Comparison of ENCODE assay signal across 6 cellular contexts in the genomic region with DNA sequence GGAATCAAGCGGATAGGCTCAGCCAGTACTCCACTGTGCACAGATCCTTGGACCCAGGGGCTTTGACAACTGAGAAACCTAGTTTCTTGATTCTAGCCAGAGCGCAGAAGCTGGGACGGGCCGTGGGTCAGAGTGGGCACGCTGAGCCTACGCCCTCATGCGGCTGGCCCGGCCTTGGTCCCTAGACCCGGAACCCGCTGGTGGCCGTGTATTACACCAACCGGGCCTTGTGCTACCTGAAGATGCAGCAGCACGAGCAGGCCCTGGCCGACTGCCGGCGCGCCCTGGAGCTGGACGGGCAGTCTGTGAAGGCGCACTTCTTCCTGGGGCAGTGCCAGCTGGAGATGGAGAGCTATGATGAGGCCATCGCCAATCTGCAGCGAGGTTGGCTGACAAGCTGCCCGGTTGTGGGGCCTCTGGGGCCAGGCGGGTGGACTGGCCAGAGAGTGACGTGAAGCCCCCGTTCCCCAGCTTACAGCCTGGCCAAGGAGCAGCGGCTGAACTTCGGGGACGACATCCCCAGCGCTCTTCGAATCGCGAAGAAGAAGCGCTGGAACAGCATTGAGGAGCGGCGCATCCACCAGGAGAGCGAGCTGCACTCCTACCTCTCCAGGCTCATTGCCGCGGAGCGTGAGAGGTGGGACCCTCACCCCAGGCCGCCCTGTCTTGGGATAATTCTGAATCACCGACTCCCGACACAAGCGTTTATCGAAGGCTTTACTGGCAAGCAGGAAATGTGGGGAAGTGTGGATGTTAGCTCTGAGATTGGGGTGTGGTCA. TPM values are rescaled to one million over a fixed set of nuclear protein-coding genes. Genes with fewer than 3 reads are reported as not detected.
DNase-seq lines count a peak whose midpoint lies in the region; ATAC-seq, FAIRE-seq and TF ChIP-seq lines count a peak whose summit lies in the region.

No MANE protein-coding gene starts in this region.

- CTCF ChIA-PET in K562 (lab: Yijun Ruan, JAX; ENCODE audit: low intra/inter-chr PET ratio), result no interaction called here

- peak in 1 of 2 experiments; percentile 20; a peak in 1 of 4 replicates for TF ChIP-seq RAD21 in K562 (CRISPR knock-in tag; conservative IDR thresholded peaks at IDR 0.05 in 1 of 2, IDR thresholded peaks at IDR 0.05 in 1 of 2)

- TF ChIP-seq CTCF in K562 (IDR thresholded peaks at IDR 0.05 in 2 of 3, conservative IDR thresholded peaks at IDR 0.05 in 1 of 3; ENCODE audit: insufficient read depth in 2 of 3, low read depth in 1 of 3, low read length in 3 of 3) (peak in 2 of 3 experiments; percentile 36; a peak in 5 of 6 replicates), natural killer cell (IDR thresholded peaks at IDR 0.05) (no peak)

- peak overlapping the region in 1 of 2 donors; percentile 67 for H3K27ac Mint-ChIP-seq in natural killer cell

- DNase-seq in HT-29 (ENCODE audit: low spot score) (peak; percentile 69), K562 (ENCODE audit: extremely low read depth in 1 of 4, low spot score in 3 of 4) (peak in 1 of 4 experiments; percentile 65), natural killer cell (no peak), NCI-H1436 (lab: John Stamatoyannopoulos, UW) (no peak), GM19238 (ENCODE audit: insufficient read length, low spot score) (no peak)

- H3K27ac ChIP-seq in ACC112 (ENCODE audit: low read depth, low read length) (peak overlapping the region; percentile 76), K562 (ENCODE audit: extremely low read depth, low read depth, low read length) (peak overlapping the region; percentile 89)

- H3K79me2 ChIP-seq in ACC112 (ENCODE audit: control insufficient read depth, insufficient read depth, low read length, unreplicated experiment), result peaks cover 42% of the 10 kb centered on the region
- peaks cover 41% of the 10 kb centered on the region for H3K79me2 ChIP-seq in K562 (ENCODE audit: control insufficient read depth, insufficient read depth, low read length)

- peaks cover 25% of the 10 kb centered on the region; the same call in 1 of the 2 replicates for H3K36me3 ChIP-seq in ACC112 (ENCODE audit: insufficient read depth, low read length)
- peaks cover 48% of the 10 kb centered on the region for H3K36me3 ChIP-seq in K562 (ENCODE audit: control insufficient read depth, insufficient read depth, low read length)

- no peaks in the 10 kb centered on the region for H3K36me3 Mint-ChIP-seq in natural killer cell

- H3K9me3 Mint-ChIP-seq in natural killer cell, result no peaks in the 10 kb centered on the region

- H3K4me3 ChIP-seq in ACC112 (ENCODE audit: low read depth, low read length) (peak overlapping the region; percentile 92), K562 (peak overlapping the region; percentile 98)

- peak overlapping the region; percentile 83 to 98 for H3K9ac ChIP-seq in K562 (ENCODE audit: insufficient read depth in 1 of 2, low read depth in 2 of 2, low read length in 2 of 2)

- peaks cover 11% of the 10 kb centered on the region for H3K9me1 ChIP-seq in K562 (ENCODE audit: control insufficient read depth, insufficient read depth, low read length)

- peaks cover 24% of the 10 kb centered on the region for H3K4me1 ChIP-seq in ACC112 (ENCODE audit: control insufficient read depth, insufficient read depth, low read length, unreplicated experiment)
- H3K4me1 ChIP-seq in K562 (replicated peaks in 1 of 2; ENCODE audit: control insufficient read depth in 2 of 2, insufficient read depth in 2 of 2, low read length in 2 of 2), result peaks cover 33 to 98% of the 10 kb centered on the region in 2 experiments

- BruUV-seq in K562 (replicated peaks; lab: Mats Ljungman, UMichigan), result TSS peak; percentile 82

- no peaks in the 10 kb centered on the region for H3K9me3 ChIP-seq in K562 (replicated peaks; ENCODE audit: control insufficient read depth, insufficient read depth, low read depth, low read length)

- H3K4me3 Mint-ChIP-seq in natural killer cell, result peak overlapping the region; percentile 67

- H3K4me1 Mint-ChIP-seq in natural killer cell, result peaks cover 0 to 33% of the 10 kb centered on the region in 2 donors

- peaks cover 21% of the 10 kb centered on the region for H4K20me1 ChIP-seq in K562 (replicated peaks; ENCODE audit: control insufficient read depth, insufficient read depth, low read length)

- ATAC-seq in K562 (peak; percentile 13), natural killer cell (no peak)

- TF ChIP-seq POLR2A in K562 (conservative IDR thresholded peaks at IDR 0.05), result peak; percentile 29

- H2AFZ ChIP-seq in ACC112 (ENCODE audit: low read length, unreplicated experiment) (peak overlapping the region; percentile 29), K562 (ENCODE audit: low read depth, low read length) (no peak overlapping the region)

- intact Hi-C loops in K562 (cut with micrococcal nuclease), result loop anchor here (5.0 kb wide), 1 partner anchor 284 kb away; a partner anchor contains a TSS
- intact Hi-C loops in natural killer cell (cut with micrococcal nuclease), result no loop called here

- H3K27me3 Mint-ChIP-seq in natural killer cell (ENCODE audit: low read depth in 2 of 2), result no peaks in the 10 kb centered on the region

- WGBS in K562 (ENCODE audit: insufficient coverage, low coverage, missing lambda C conversion rate), result 3% methylated on average over 34 of the region's 44 CpGs

- in situ Hi-C loops in K562 (cut with MboI), result no loop called here

- H3K4me2 ChIP-seq in K562 (ENCODE audit: insufficient read depth, low read length), result peak overlapping the region; percentile 75

- peak; percentile 54 for FAIRE-seq in K562 (lab: Jason Lieb, UNC)

- POLR2A ChIA-PET in K562 (lab: Yijun Ruan, JAX), result interaction anchor here (0.5 to 1.8 kb wide), 14 partner anchors 9 to 1118 kb away, joined by 3 to 10 read pairs (median 3); a partner anchor contains a TSS

- TF ChIP-seq EP300 in K562 (IDR thresholded peaks at IDR 0.05; ENCODE audit: low read length), result no peak

- H3K27me3 ChIP-seq in ACC112 (ENCODE audit: insufficient read depth, low read length) (no peaks in the 10 kb centered on the region), K562 (ENCODE audit: control insufficient read depth in 2 of 2, insufficient read depth in 2 of 2, low read length in 2 of 2) (no peaks in the 10 kb centered on the region)

RNA-seq across cellular contexts. Expression of a gene that starts 0.9 kb away (rescaled TPM):
- total RNA-seq in HT-29 (2014; rRNA removed; shearing (Covaris generic)), result 258 and 295 TPM in 2 replicates
- 38.7 and 156 TPM in 2 replicates for total RNA-seq in K562 (2011; cell fraction: chromatin; rRNA removed; ENCODE audit: low replicate concordance)
- total RNA-seq in K562 (2011; cell fraction: nucleolus; rRNA removed), result 192 and 203 TPM in 2 replicates
- 62.0 and 88.9 TPM in 2 replicates for total RNA-seq in K562 (2011; cell fraction: nucleoplasm; rRNA removed)
- total RNA-seq in K562 (2014; rRNA removed) (251 and 276 TPM in 2 replicates), K562 (2014; rRNA removed; fragmentation: Illumina TruSeq; extraction: Trizol) (65.4 and 88.2 TPM in 2 replicates), K562 (2015; rRNA removed; fragmentation: Illumina TruSeq; extraction: Trizol) (147 and 168 TPM in 2 replicates), K562 (2021) (191 and 213 TPM in 2 replicates), natural killer cell (10 to 100 TPM; 89.5 to 95.4 (median 93.5) TPM)
- polyA plus RNA-seq in K562 (2011; rRNA removed) (114 TPM in 2 replicates), K562 (2014; fragmentation: Illumina TruSeq; extraction: Trizol) (152 and 188 TPM in 2 replicates), K562 (2014; fragmentation: Nextera tagmentation; extraction: Ambion mirVana) (10 to 100 TPM; 10.6 to 27.7 TPM), K562 (2014; rRNA removed) (193 and 200 TPM in 2 replicates)
- polyA plus RNA-seq in K562 (2011; cell fraction: cytosol; rRNA removed), result 94.5 and 181 TPM in 2 replicates
- 195 and 305 TPM in 2 replicates for polyA plus RNA-seq in K562 (2011; cell fraction: nucleus; rRNA removed)
- polyA plus RNA-seq in K562 (2012), result 87.2 and 101 TPM in 2 replicates
- 22.1 and 33.0 TPM in 2 replicates for polyA minus RNA-seq in K562 (2011; rRNA and poly(A)+ RNA removed)
- polyA minus RNA-seq in K562 (2011; cell fraction: cytosol; rRNA and poly(A)+ RNA removed), result 41.4 and 45.7 TPM in 2 replicates
- 57.6 and 61.8 TPM in 2 replicates for polyA minus RNA-seq in K562 (2011; cell fraction: nucleus; rRNA and poly(A)+ RNA removed)

RNA-seq across cellular contexts. Expression of a gene that starts 3.0 kb away (rescaled TPM):
- 154 and 176 TPM in 2 replicates for total RNA-seq in HT-29 (2014; rRNA removed; shearing (Covaris generic))
- 18.2 and 82.3 TPM in 2 replicates for total RNA-seq in K562 (2011; cell fraction: chromatin; rRNA removed; ENCODE audit: low replicate concordance)
- total RNA-seq in K562 (2011; cell fraction: nucleolus; rRNA removed), result 114 and 120 TPM in 2 replicates
- 55.7 and 56.0 TPM in 2 replicates for total RNA-seq in K562 (2011; cell fraction: nucleoplasm; rRNA removed)
- total RNA-seq in K562 (2014; rRNA removed) (48.3 and 63.8 TPM in 2 replicates), K562 (2014; rRNA removed; fragmentation: Illumina TruSeq; extraction: Trizol) (9.6 and 15.8 TPM in 2 replicates), K562 (2015; rRNA removed; fragmentation: Illumina TruSeq; extraction: Trizol) (28.3 and 29.3 TPM in 2 replicates), K562 (2021) (50.6 and 56.6 TPM in 2 replicates), natural killer cell (10 to 100 TPM; 29.5 to 32.6 (median 31.5) TPM)
- polyA plus RNA-seq in K562 (2011; rRNA removed) (22.2 and 33.4 TPM in 2 replicates), K562 (2014; fragmentation: Illumina TruSeq; extraction: Trizol) (43.3 and 47.9 TPM in 2 replicates), K562 (2014; fragmentation: Nextera tagmentation; extraction: Ambion mirVana) (1 to 10 TPM; 1.2 to 2.3 TPM), K562 (2014; rRNA removed) (46.6 and 48.7 TPM in 2 replicates)
- 35.0 and 78.3 TPM in 2 replicates for polyA plus RNA-seq in K562 (2011; cell fraction: cytosol; rRNA removed)
- polyA plus RNA-seq in K562 (2011; cell fraction: nucleus; rRNA removed), result 96.4 and 165 TPM in 2 replicates
- polyA plus RNA-seq in K562 (2012), result 52.6 and 67.7 TPM in 2 replicates
- polyA minus RNA-seq in K562 (2011; rRNA and poly(A)+ RNA removed), result 5.2 and 7.4 TPM in 2 replicates
- 16.1 and 16.5 TPM in 2 replicates for polyA minus RNA-seq in K562 (2011; cell fraction: cytosol; rRNA and poly(A)+ RNA removed)
- polyA minus RNA-seq in K562 (2011; cell fraction: nucleus; rRNA and poly(A)+ RNA removed), result 65.4 and 66.1 TPM in 2 replicates

RNA-seq across cellular contexts. Expression of a gene that starts 5.7 kb away (rescaled TPM):
- 7.8 and 8.2 TPM in 2 replicates for total RNA-seq in HT-29 (2014; rRNA removed; shearing (Covaris generic))
- total RNA-seq in K562 (2011; cell fraction: chromatin; rRNA removed; ENCODE audit: low replicate concordance), result 4.0 and 18.2 TPM in 2 replicates
- total RNA-seq in K562 (2011; cell fraction: nucleolus; rRNA removed), result 16.8 and 19.9 TPM in 2 replicates
- 6.3 and 7.2 TPM in 2 replicates for total RNA-seq in K562 (2011; cell fraction: nucleoplasm; rRNA removed)
- total RNA-seq in K562 (2014; rRNA removed) (2.7 and 3.9 TPM in 2 replicates), K562 (2014; rRNA removed; fragmentation: Illumina TruSeq; extraction: Trizol) (0.11 TPM in 1 of 2 replicates, not detected in the other), K562 (2015; rRNA removed; fragmentation: Illumina TruSeq; extraction: Trizol) (0.79 and 0.94 TPM in 2 replicates), K562 (2021) (3.6 and 4.0 TPM in 2 replicates), natural killer cell (1 to 10 TPM; 2.9 to 4.2 (median 4.2) TPM)
- polyA plus RNA-seq in K562 (2011; rRNA removed) (1.7 and 3.5 TPM in 2 replicates), K562 (2014; fragmentation: Illumina TruSeq; extraction: Trizol) (0.55 and 1.1 TPM in 2 replicates), K562 (2014; fragmentation: Nextera tagmentation; extraction: Ambion mirVana) (under 1 TPM in 1 of 2 experiments, not detected in 1; 0.03 TPM), K562 (2014; rRNA removed) (3.4 and 5.6 TPM in 2 replicates)
- 2.9 and 8.6 TPM in 2 replicates for polyA plus RNA-seq in K562 (2011; cell fraction: cytosol; rRNA removed)
- polyA plus RNA-seq in K562 (2011; cell fraction: nucleus; rRNA removed), result 36.3 and 53.0 TPM in 2 replicates
- polyA plus RNA-seq in K562 (2012), result 2.4 and 6.7 TPM in 2 replicates
- 0.15 and 0.39 TPM in 2 replicates for polyA minus RNA-seq in K562 (2011; rRNA and poly(A)+ RNA removed)
- polyA minus RNA-seq in K562 (2011; cell fraction: cytosol; rRNA and poly(A)+ RNA removed), result 1.2 TPM in 1 of 2 replicates, not detected in the other
- 3.2 and 5.4 TPM in 2 replicates for polyA minus RNA-seq in K562 (2011; cell fraction: nucleus; rRNA and poly(A)+ RNA removed)

RNA-seq across cellular contexts. Expression of a gene that starts 9.0 kb away (rescaled TPM):
- 5.9 and 6.2 TPM in 2 replicates for total RNA-seq in HT-29 (2014; rRNA removed; shearing (Covaris generic))
- total RNA-seq in K562 (2011; cell fraction: chromatin; rRNA removed; ENCODE audit: low replicate concordance), result 7.7 and 42.2 TPM in 2 replicates
- 40.7 and 45.1 TPM in 2 replicates for total RNA-seq in K562 (2011; cell fraction: nucleolus; rRNA removed)
- total RNA-seq in K562 (2011; cell fraction: nucleoplasm; rRNA removed), result 14.7 and 16.8 TPM in 2 replicates
- 4.8 and 5.3 TPM in 2 replicates for total RNA-seq in K562 (2014; rRNA removed)
- total RNA-seq in K562 (2014; rRNA removed; fragmentation: Illumina TruSeq; extraction: Trizol), result 0.70 and 1.2 TPM in 2 replicates
- total RNA-seq in K562 (2015; rRNA removed; fragmentation: Illumina TruSeq; extraction: Trizol), result 3.4 and 5.1 TPM in 2 replicates
- total RNA-seq in K562 (2021), result 23.3 and 25.4 TPM in 2 replicates
- 3.3 and 6.7 TPM in 2 replicates for polyA plus RNA-seq in K562 (2011; rRNA removed)
- 5.5 and 12.0 TPM in 2 replicates for polyA plus RNA-seq in K562 (2011; cell fraction: cytosol; rRNA removed)
- 36.7 and 65.7 TPM in 2 replicates for polyA plus RNA-seq in K562 (2011; cell fraction: nucleus; rRNA removed)
- 14.6 and 20.0 TPM in 2 replicates for polyA plus RNA-seq in K562 (2012)
- polyA plus RNA-seq in K562 (2014; fragmentation: Illumina TruSeq; extraction: Trizol), result 5.5 and 10.2 TPM in 2 replicates
- under 1 TPM; 0.08 to 0.11 TPM for polyA plus RNA-seq in K562 (2014; fragmentation: Nextera tagmentation; extraction: Ambion mirVana)
- polyA plus RNA-seq in K562 (2014; rRNA removed), result 12.2 and 12.5 TPM in 2 replicates
- polyA minus RNA-seq in K562 (2011; rRNA and poly(A)+ RNA removed), result 2.7 and 3.3 TPM in 2 replicates
- 7.6 and 11.2 TPM in 2 replicates for polyA minus RNA-seq in K562 (2011; cell fraction: cytosol; rRNA and poly(A)+ RNA removed)
- polyA minus RNA-seq in K562 (2011; cell fraction: nucleus; rRNA and poly(A)+ RNA removed), result 14.4 and 18.2 TPM in 2 replicates
- 10 to 100 TPM in 2 of 3 donors, 1 to 10 TPM in 1; 8.8 to 14.1 (median 10.2) TPM for total RNA-seq in natural killer cell

RNA-seq across cellular contexts. Expression of a gene that starts 13.2 kb away (rescaled TPM):
- 209 and 211 TPM in 2 replicates for total RNA-seq in HT-29 (2014; rRNA removed; shearing (Covaris generic))
- total RNA-seq in K562 (2011; cell fraction: chromatin; rRNA removed; ENCODE audit: low replicate concordance), result 214 and 929 TPM in 2 replicates
- total RNA-seq in K562 (2011; cell fraction: nucleolus; rRNA removed), result 1,026 and 1,077 TPM in 2 replicates
- total RNA-seq in K562 (2011; cell fraction: nucleoplasm; rRNA removed), result 329 and 385 TPM in 2 replicates
- total RNA-seq in K562 (2014; rRNA removed) (116 and 158 TPM in 2 replicates), K562 (2014; rRNA removed; fragmentation: Illumina TruSeq; extraction: Trizol) (18.6 and 26.7 TPM in 2 replicates), K562 (2015; rRNA removed; fragmentation: Illumina TruSeq; extraction: Trizol) (83.6 and 87.9 TPM in 2 replicates), K562 (2021) (267 TPM in 2 replicates), natural killer cell (100 to 1,000 TPM; 205 to 216 (median 211) TPM)
- polyA plus RNA-seq in K562 (2011; rRNA removed) (118 and 173 TPM in 2 replicates), K562 (2014; fragmentation: Illumina TruSeq; extraction: Trizol) (112 and 139 TPM in 2 replicates), K562 (2014; fragmentation: Nextera tagmentation; extraction: Ambion mirVana) (1 to 10 TPM; 5.0 to 6.8 TPM), K562 (2014; rRNA removed) (373 and 378 TPM in 2 replicates)
- 121 and 296 TPM in 2 replicates for polyA plus RNA-seq in K562 (2011; cell fraction: cytosol; rRNA removed)
- polyA plus RNA-seq in K562 (2011; cell fraction: nucleus; rRNA removed), result 1,454 and 2,407 TPM in 2 replicates
- 192 and 214 TPM in 2 replicates for polyA plus RNA-seq in K562 (2012)
- 14.4 and 20.6 TPM in 2 replicates for polyA minus RNA-seq in K562 (2011; rRNA and poly(A)+ RNA removed)
- 48.0 and 67.2 TPM in 2 replicates for polyA minus RNA-seq in K562 (2011; cell fraction: cytosol; rRNA and poly(A)+ RNA removed)
- polyA minus RNA-seq in K562 (2011; cell fraction: nucleus; rRNA and poly(A)+ RNA removed), result 214 and 219 TPM in 2 replicates
